ENCODE assay signal across 1 cellular context in the genomic region with DNA sequence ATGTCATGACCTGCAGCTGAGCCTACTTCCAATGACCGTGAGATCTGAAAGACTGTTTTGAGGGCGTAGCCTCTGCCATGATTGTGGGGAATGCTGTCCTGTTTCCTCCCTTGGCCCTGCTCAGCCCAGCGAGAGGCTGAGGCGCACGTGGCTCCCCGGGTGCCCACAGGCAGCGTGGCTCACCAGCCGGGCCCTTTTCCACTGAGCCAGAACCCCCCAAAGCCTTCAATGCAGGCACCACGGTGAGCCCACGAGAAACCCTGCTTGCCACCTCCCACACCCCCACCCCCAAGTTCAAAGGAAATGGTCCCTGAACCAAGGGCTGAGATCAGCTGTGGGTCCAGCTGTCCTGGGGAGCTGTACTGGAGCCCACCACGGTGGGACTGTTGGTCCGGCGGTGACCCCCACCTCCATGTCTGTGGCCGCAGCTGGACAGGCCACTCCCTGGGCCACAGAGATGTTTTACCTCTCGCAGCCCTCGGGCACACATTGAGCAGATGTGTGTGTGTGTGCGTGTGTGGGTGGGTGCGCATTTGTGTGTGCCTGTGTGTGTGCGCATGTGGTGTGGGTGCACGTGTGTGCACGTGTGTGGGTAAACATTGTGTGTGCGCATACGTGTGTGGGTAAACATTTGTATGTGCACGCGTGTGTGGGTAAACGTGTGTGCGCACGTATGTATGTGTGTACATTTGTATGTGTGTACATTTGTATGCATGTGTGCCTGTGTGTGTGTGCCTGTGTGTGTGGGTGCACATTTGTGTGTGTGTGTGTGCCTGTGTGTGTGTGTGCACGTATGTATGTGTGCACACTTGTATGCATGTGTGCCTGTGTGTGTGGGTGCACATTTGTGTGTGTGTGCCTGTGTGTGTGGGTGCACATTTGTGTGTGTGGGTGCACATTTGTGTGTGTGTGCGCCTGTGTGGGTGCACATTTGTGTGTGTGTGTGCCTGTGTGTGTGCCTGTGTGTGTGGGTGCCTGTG.
A peak's percentile ranks its signal among the peaks of the same experiment; 100 is the strongest.
TF ChIP-seq lines count a peak whose summit lies in the region.

No MANE protein-coding gene starts in this region.

TF ChIP-seq in K562, 482 proteins besides CTCF, POLR2A, EP300 and RAD21 (continued from another document):
- TF ChIP-seq, protein P1, sequence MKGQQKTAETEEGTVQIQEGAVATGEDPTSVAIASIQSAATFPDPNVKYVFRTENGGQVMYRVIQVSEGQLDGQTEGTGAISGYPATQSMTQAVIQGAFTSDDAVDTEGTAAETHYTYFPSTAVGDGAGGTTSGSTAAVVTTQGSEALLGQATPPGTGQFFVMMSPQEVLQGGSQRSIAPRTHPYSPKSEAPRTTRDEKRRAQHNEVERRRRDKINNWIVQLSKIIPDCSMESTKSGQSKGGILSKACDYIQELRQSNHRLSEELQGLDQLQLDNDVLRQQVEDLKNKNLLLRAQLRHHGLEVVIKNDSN (CRISPR knock-in tag; IDR thresholded peaks at IDR 0.05) = no peak
- TF ChIP-seq HDAC3 (IDR thresholded peaks at IDR 0.05; ENCODE audit: borderline replicate concordance, partially characterized antibody) (no peak), HNRNPLL (IDR thresholded peaks at IDR 0.05; ENCODE audit: low read depth, low read length, poor library complexity, severe bottlenecking) (no peak), MYNN (IDR thresholded peaks at IDR 0.05) (peak; percentile 64; the same call in 1 of the 2 replicates), MYNN (CRISPR knock-in tag; IDR thresholded peaks at IDR 0.05) (no peak), NBN (IDR thresholded peaks at IDR 0.05; ENCODE audit: low read depth) (no peak)
- TF ChIP-seq, protein P2, sequence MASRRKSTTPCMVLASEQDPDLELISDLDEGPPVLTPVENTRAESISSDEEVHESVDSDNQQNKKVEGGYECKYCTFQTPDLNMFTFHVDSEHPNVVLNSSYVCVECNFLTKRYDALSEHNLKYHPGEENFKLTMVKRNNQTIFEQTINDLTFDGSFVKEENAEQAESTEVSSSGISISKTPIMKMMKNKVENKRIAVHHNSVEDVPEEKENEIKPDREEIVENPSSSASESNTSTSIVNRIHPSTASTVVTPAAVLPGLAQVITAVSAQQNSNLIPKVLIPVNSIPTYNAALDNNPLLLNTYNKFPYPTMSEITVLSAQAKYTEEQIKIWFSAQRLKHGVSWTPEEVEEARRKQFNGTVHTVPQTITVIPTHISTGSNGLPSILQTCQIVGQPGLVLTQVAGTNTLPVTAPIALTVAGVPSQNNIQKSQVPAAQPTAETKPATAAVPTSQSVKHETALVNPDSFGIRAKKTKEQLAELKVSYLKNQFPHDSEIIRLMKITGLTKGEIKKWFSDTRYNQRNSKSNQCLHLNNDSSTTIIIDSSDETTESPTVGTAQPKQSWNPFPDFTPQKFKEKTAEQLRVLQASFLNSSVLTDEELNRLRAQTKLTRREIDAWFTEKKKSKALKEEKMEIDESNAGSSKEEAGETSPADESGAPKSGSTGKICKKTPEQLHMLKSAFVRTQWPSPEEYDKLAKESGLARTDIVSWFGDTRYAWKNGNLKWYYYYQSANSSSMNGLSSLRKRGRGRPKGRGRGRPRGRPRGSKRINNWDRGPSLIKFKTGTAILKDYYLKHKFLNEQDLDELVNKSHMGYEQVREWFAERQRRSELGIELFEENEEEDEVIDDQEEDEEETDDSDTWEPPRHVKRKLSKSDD (conservative IDR thresholded peaks at IDR 0.05; ENCODE audit: low read length) = no peak
TF ChIP-seq in K562: peak in this region for 13.
